Comparison of ENCODE assay signal across 1 cellular context in the genomic region with DNA sequence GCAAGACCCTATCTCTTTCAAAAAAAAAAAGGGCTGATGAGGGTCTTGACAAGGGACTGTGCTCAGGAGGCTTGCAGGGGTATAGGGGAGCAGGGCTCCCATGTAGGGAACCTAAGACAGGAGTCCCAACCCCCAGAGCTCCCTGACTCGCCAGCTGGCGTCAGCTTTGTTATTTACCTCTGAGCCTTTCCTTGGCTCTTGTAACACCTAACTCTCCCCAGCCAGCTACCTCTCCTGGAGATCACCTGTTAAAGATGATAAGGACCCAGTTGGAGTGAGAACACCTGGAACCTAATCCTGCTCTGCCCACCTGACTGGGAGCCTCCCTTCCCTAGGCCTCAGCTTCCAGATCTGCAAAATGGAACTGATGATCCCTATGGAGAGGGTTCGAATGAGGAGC.
A peak's percentile ranks its signal among the peaks of the same experiment; 100 is the strongest.
TF ChIP-seq lines count a peak whose summit lies in the region.

No MANE protein-coding gene starts in this region.

TF ChIP-seq in K562, 482 proteins besides CTCF, POLR2A, EP300 and RAD21:
- TF ChIP-seq BDP1 (IDR thresholded peaks at IDR 0.05; ENCODE audit: insufficient read depth, insufficient read length) (no peak), BCOR (IDR thresholded peaks at IDR 0.05) (peak; percentile 44; the same call in 1 of the 2 replicates), RBM25 (IDR thresholded peaks at IDR 0.05; ENCODE audit: low read depth, low read length, severe bottlenecking) (peak; percentile 62), ZFP1 (CRISPR knock-in tag; IDR thresholded peaks at IDR 0.05) (no peak)
TF ChIP-seq in K562: peak in this region for 2.
